Comparison of ENCODE assay signal across 8 cellular contexts in genomic region chr3:115659253-115659652, GRCh38. TPM values are rescaled to one million over a fixed set of nuclear protein-coding genes. Genes with fewer than 3 reads are reported as not detected.
DNase-seq lines count a peak whose midpoint lies in the region; ATAC-seq and TF ChIP-seq lines count a peak whose summit lies in the region.

No MANE protein-coding gene starts in this region.

- no peak overlapping the region for H3K9ac ChIP-seq in PC-3 (ENCODE audit: low read length)

- TF ChIP-seq CTCF in GM12865 (IDR thresholded peaks at IDR 0.05; ENCODE audit: insufficient read depth, low read depth, low read length, missing control alignments): no peak
- no peak for TF ChIP-seq CTCF in PC-3 (conservative IDR thresholded peaks at IDR 0.05; ENCODE audit: low read depth, low read length)
- TF ChIP-seq CTCF in gastroesophageal sphincter (IDR thresholded peaks at IDR 0.05): no peak
- no peak for TF ChIP-seq CTCF in stomach (IDR thresholded peaks at IDR 0.05)

- H3K79me2 ChIP-seq in PC-3 (ENCODE audit: low read length): no peaks in the 10 kb centered on the region

- H3K4me1 ChIP-seq in PC-3 (ENCODE audit: insufficient read depth, low read length): peaks cover 5% of the 10 kb centered on the region
- H3K4me1 ChIP-seq in gastroesophageal sphincter: peaks cover 0 to 31% (median 3%) of the 10 kb centered on the region in 3 donors
- H3K4me1 ChIP-seq in stomach: peaks cover 0 to 27% (median 13%) of the 10 kb centered on the region in 4 donors

- H3K27ac ChIP-seq in PC-3 (ENCODE audit: low read length): no peak overlapping the region
- peak overlapping the region; percentile 96 to 99 (median 98) for H3K27ac ChIP-seq in gastroesophageal sphincter
- peak overlapping the region in 4 of 5 donors; percentile 87 to 94 (median 94) for H3K27ac ChIP-seq in stomach

- peaks cover 36% of the 10 kb centered on the region for H3K27me3 ChIP-seq in PC-3 (ENCODE audit: low read length)
- H3K27me3 ChIP-seq in gastroesophageal sphincter: no peaks in the 10 kb centered on the region
- H3K27me3 ChIP-seq in stomach: no peaks in the 10 kb centered on the region

- H2AFZ ChIP-seq in PC-3 (ENCODE audit: low read length): peak overlapping the region; percentile 93

- H3F3A ChIP-seq in PC-3 (ENCODE audit: low read length, unreplicated experiment): no peaks in the 10 kb centered on the region

- DNase-seq in GM12865 (ENCODE audit: low read depth) (peak; percentile 49), PC-3 (no peak), stomach (no peak), NCI-H510A (lab: John Stamatoyannopoulos, UW) (no peak), NCI-H2107 (lab: John Stamatoyannopoulos, UW) (no peak)
- DNase-seq in effector CD4-positive, alpha-beta T cell: no peak

- TF ChIP-seq EP300 in gastroesophageal sphincter (IDR thresholded peaks at IDR 0.05) (no peak), stomach (IDR thresholded peaks at IDR 0.05) (no peak)

- H3K4me3 ChIP-seq in GM12865 (ENCODE audit: low read depth, low read length): peak overlapping the region; percentile 53
- H3K4me3 ChIP-seq in PC-3 (ENCODE audit: low read length): peak overlapping the region; percentile 80; the same call in 1 of the 2 replicates
- peak overlapping the region; percentile 82 to 85 for H3K4me3 ChIP-seq in gastroesophageal sphincter
- peak overlapping the region; percentile 69 to 78 (median 73) for H3K4me3 ChIP-seq in stomach

- H3K9me2 ChIP-seq in PC-3 (replicated peaks; ENCODE audit: low read length): no peaks in the 10 kb centered on the region

- CTCF ChIA-PET in PC-3 (lab: Charles Lee): no interaction called here

- H4K20me1 ChIP-seq in PC-3 (ENCODE audit: low read length): no peaks in the 10 kb centered on the region

- intact Hi-C loops in PC-3 (cut with micrococcal nuclease): loop anchor here (1.0 kb wide), 1 partner anchor 125 kb away; no protein-coding TSS in a partner anchor
- intact Hi-C loops in stomach (cut with DNase I; ENCODE audit: low total_unique reads): no loop called here

- H3K4me2 ChIP-seq in PC-3 (ENCODE audit: low read length): peak overlapping the region; percentile 90

- POLR2A ChIA-PET in PC-3 (lab: Charles Lee; ENCODE audit: unreplicated experiment): no interaction called here

- H3K9me3 ChIP-seq in PC-3 (ENCODE audit: low read length) (no peaks in the 10 kb centered on the region), gastroesophageal sphincter (no peaks in the 10 kb centered on the region), stomach (no peaks in the 10 kb centered on the region)

- no peaks in the 10 kb centered on the region for H3K36me3 ChIP-seq in PC-3 (ENCODE audit: low read depth, low read length)
- no peaks in the 10 kb centered on the region for H3K36me3 ChIP-seq in gastroesophageal sphincter
- no peaks in the 10 kb centered on the region for H3K36me3 ChIP-seq in stomach

- ATAC-seq in GM21576 (IDR thresholded peaks at IDR 0.05; ENCODE audit: unreplicated experiment): peak; percentile 25
- ATAC-seq in PC-3: no peak
- ATAC-seq in gastroesophageal sphincter: no peak

- WGBS in gastroesophageal sphincter (ENCODE audit: low coverage in 1 of 2), 2 donors: 38 to 57% methylated on average over 3 to 6 of the region's 6 CpGs
- WGBS in stomach, 5 donors: 40 to 50% (median 44%) methylated on average over 6 of the region's 6 CpGs

- BruUV-seq in PC-3 (replicated peaks; lab: Mats Ljungman, UMichigan): no TSS peak

- TF ChIP-seq POLR2A in gastroesophageal sphincter (IDR thresholded peaks at IDR 0.05) (no peak), stomach (IDR thresholded peaks at IDR 0.05) (no peak)

RNA-seq across cellular contexts. Expression of gene GAP43, which starts 35.9 kb away (rescaled TPM):
- not detected in 2 replicates for total RNA-seq in PC-3 (2014; rRNA removed)
- total RNA-seq in gastroesophageal sphincter: 1 to 10 TPM in 3 of 4 donors, under 1 TPM in 1; 0.47 to 2.7 (median 1.6) TPM
- total RNA-seq in stomach: 1 to 10 TPM in 3 of 5 donors, not detected in 2; 1.4 to 4.8 (median 3.6) TPM
- 1 to 10 TPM in 2 of 3 donors, under 1 TPM in 1; 1.00 to 1.3 (median 1.1) TPM for polyA plus RNA-seq in stomach
